8 cellular contexts compared by ENCODE assay signal in the genomic region with DNA sequence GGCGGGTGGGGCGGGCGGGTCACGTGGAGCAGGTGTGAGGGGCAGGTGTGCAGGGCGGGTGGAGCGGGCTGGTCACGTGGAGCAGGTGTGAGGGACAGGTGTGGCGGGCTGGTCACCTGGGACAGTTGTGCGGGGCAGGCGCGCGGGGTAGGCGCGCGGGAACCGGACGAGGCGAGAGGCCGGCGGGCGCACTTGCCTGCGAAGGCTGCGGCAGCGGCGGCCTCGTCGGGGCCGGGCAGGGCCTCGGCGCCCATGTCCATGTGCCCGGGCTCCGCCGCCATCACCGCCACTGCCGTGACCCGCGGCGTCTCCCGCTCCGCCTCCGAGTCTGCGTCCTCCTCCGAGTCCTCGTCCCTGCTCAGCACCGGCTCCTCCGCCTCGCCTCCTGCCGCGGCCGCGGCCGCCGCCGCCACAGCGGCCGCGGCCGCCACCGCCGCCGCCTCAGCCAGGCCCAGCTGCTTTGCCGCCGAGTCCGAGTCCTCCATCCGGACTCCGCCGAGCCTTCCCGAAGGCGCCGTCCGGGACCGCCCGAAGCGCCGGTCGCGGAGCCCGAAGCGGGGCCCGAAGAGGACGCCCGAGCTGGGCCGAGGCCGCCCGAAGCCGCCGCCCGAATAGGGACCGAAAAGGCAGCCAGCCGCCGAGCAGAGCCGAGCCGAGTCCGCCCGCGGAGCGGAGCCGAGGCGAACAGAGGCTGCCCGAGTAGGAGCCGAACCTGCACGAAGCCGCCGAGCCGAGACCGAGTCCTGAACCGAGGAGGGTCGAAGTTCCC. TPM values are rescaled to one million over a fixed set of nuclear protein-coding genes. Genes with fewer than 3 reads are reported as not detected.
DNase-seq lines count a peak whose midpoint lies in the region; ATAC-seq, FAIRE-seq and TF ChIP-seq lines count a peak whose summit lies in the region.

A gene with protein sequence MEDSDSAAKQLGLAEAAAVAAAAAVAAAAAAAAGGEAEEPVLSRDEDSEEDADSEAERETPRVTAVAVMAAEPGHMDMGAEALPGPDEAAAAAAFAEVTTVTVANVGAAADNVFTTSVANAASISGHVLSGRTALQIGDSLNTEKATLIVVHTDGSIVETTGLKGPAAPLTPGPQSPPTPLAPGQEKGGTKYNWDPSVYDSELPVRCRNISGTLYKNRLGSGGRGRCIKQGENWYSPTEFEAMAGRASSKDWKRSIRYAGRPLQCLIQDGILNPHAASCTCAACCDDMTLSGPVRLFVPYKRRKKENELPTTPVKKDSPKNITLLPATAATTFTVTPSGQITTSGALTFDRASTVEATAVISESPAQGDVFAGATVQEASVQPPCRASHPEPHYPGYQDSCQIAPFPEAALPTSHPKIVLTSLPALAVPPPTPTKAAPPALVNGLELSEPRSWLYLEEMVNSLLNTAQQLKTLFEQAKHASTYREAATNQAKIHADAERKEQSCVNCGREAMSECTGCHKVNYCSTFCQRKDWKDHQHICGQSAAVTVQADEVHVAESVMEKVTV (minus strand): TSS at position 660 of the 769 bp plus-strand sequence. CDS start 175 bp downstream, at position 485.

- H3K27ac ChIP-seq in HepG2 (ENCODE audit: extremely low read length, insufficient read depth, low read length), result peak within 1 kb of the TSS; percentile 99

- H3K36me3 ChIP-seq in HepG2 (replicated peaks in 1 of 2; ENCODE audit: control insufficient read depth in 1 of 2, insufficient read depth in 2 of 2, low read length in 2 of 2), result peaks cover 8 to 14% of the 10 kb centered on the region in 2 experiments; a peak in 4 of 5 replicates

- no peaks in the 10 kb centered on the region; a peak in 1 of 5 replicates for H3K27me3 ChIP-seq in HepG2 (ENCODE audit: control insufficient read depth in 1 of 2, insufficient read depth in 2 of 2, low read length in 2 of 2)

- H3K9me3 ChIP-seq in HepG2 (ENCODE audit: low read length), result no peaks in the 10 kb centered on the region

- TF ChIP-seq EP300 in HepG2 (IDR thresholded peaks at IDR 0.05; ENCODE audit: low read depth in 2 of 2, low read length in 2 of 2) (no peak), HepG2 (CRISPR knock-in tag; IDR thresholded peaks at IDR 0.05; ENCODE audit: borderline replicate concordance) (no peak)

- peak within 1 kb of the TSS; percentile 86 to 87 (median 87) for H3K4me3 ChIP-seq in HepG2 (replicated peaks in 1 of 3; ENCODE audit: insufficient read depth in 1 of 3, low read depth in 2 of 3, low read length in 3 of 3)

- TF ChIP-seq CTCF in HepG2 (CRISPR knock-in tag; IDR thresholded peaks at IDR 0.05), result no peak

- H3K9ac ChIP-seq in HepG2 (ENCODE audit: insufficient read depth, low read depth, low read length), result peak within 1 kb of the TSS; percentile 99

- peak; percentile 90 to 99 (median 96) for DNase-seq in C1 segment of cervical spinal cord (lab: John Stamatoyannopoulos, UW)
- DNase-seq in NCI-H748 (lab: John Stamatoyannopoulos, UW; ENCODE audit: unreplicated experiment), result peak; percentile 97
- peak; percentile 98 to 99 for DNase-seq in activated CD4-positive, alpha-beta T cell treated with anti-CD3 and anti-CD28 coated beads, Interleukin-2, amount 50 U/mL, for 24 hours (ENCODE audit: low read depth in 1 of 2, low spot score in 1 of 2)
- DNase-seq in dermis microvascular lymphatic vessel endothelial cell (ENCODE audit: low read depth in 2 of 2), result peak; percentile 94 to 97
- DNase-seq in HepG2 (ENCODE audit: low spot score), result peak; percentile 90
- DNase-seq in stimulated activated CD4-positive, alpha-beta T cell treated with anti-CD3 and anti-CD28 coated beads, Interleukin-4, amount 100 ng/mL, for 1 hour, result peak; percentile 99

- ATAC-seq in GM19372 (IDR thresholded peaks at IDR 0.05; ENCODE audit: low read depth, unreplicated experiment) (peak; percentile 67), HG03521 (IDR thresholded peaks at IDR 0.05; ENCODE audit: unreplicated experiment) (peak; percentile 76), HepG2 (peak; percentile 87)

- WGBS in HepG2 (ENCODE audit: low lambda C conversion rate), result 19% methylated on average over 8 of the region's 108 CpGs

- peak within 1 kb of the TSS; percentile 64 for H3K4me2 ChIP-seq in HepG2 (ENCODE audit: low read depth, low read length)

- intact Hi-C loops in HepG2 (cut with micrococcal nuclease; ENCODE audit: unreplicated experiment), result no loop called here

- peak; percentile 96 for FAIRE-seq in HepG2 (lab: Jason Lieb, UNC)

- CTCF ChIA-PET in HepG2 (lab: Yijun Ruan, JAX; ENCODE audit: low intra/inter-chr PET ratio, low total read pairs), result interaction anchor here (1.6 to 4.8 kb wide), 3 partner anchors 18 to 33 kb away, joined by 4 to 20 read pairs (median 13); no protein-coding TSS in a partner anchor

- no TSS peak for BruUV-seq in HepG2 (replicated peaks; lab: Mats Ljungman, UMichigan)

- TF ChIP-seq RAD21 in HepG2 (CRISPR knock-in tag; IDR thresholded peaks at IDR 0.05), result peak; percentile 57

- peaks cover 48% of the 10 kb centered on the region for H3K79me2 ChIP-seq in HepG2 (ENCODE audit: insufficient read depth, low read length)

- H2AFZ ChIP-seq in HepG2 (ENCODE audit: low read length), result peak within 1 kb of the TSS; percentile 38

- no peaks in the 10 kb centered on the region; the same call in 1 of the 2 replicates for H4K20me1 ChIP-seq in HepG2 (ENCODE audit: insufficient read depth, low read length)

- no peak for TF ChIP-seq POLR2A in HepG2 (IDR thresholded peaks at IDR 0.05; ENCODE audit: insufficient read depth in 1 of 2, low read depth in 2 of 2, low read length in 2 of 2)

- in situ Hi-C loops in HepG2 (cut with HindIII; ENCODE audit: extremely low pct_ligation_motif_present, low pct_unique_long_range_greater_than_20kb), result no loop called here

- POLR2A ChIA-PET in HepG2 (lab: Yijun Ruan, JAX), result interaction anchor here (1.0 to 6.1 kb wide), 11 partner anchors 12 to 135 kb away, joined by 3 to 191 read pairs (median 8); a partner anchor contains a TSS

- peaks cover 59% of the 10 kb centered on the region for H3K4me1 ChIP-seq in HepG2 (ENCODE audit: insufficient read depth, low read length)

TF ChIP-seq in HepG2, 621 proteins besides CTCF, POLR2A, EP300 and RAD21 (continues in another document):
- TF ChIP-seq PHF20 (CRISPR knock-in tag; IDR thresholded peaks at IDR 0.05) (0 out of 2 replicates have a peak, but pooled peaks have one; percentile 7), ZNF678 (CRISPR knock-in tag; IDR thresholded peaks at IDR 0.05) (0 out of 2 replicates have a peak, but pooled peaks have one; percentile 69), ZNF556 (CRISPR knock-in tag; IDR thresholded peaks at IDR 0.05; ENCODE audit: borderline replicate concordance) (0 out of 2 replicates have a peak, but pooled peaks have one; percentile 22), ELF3 (CRISPR knock-in tag; IDR thresholded peaks at IDR 0.05) (no peak), ZNF274 (CRISPR knock-in tag; IDR thresholded peaks at IDR 0.05) (peak; percentile 67; the same call in 1 of the 2 replicates), ZNF746 (CRISPR knock-in tag; IDR thresholded peaks at IDR 0.05) (no peak), MEIS2 (CRISPR knock-in tag; IDR thresholded peaks at IDR 0.05) (peak; percentile 35; the same call in 1 of the 2 replicates), POLR2AphosphoS2 (IDR thresholded peaks at IDR 0.05; ENCODE audit: low read depth, low read length) (no peak), THYN1 (CRISPR knock-in tag; IDR thresholded peaks at IDR 0.05; ENCODE audit: borderline replicate concordance, low read depth) (no peak), ZBTB21 (CRISPR knock-in tag; IDR thresholded peaks at IDR 0.05) (no peak), ZNF501 (CRISPR knock-in tag; IDR thresholded peaks at IDR 0.05) (no peak), ZNF235 (CRISPR knock-in tag; IDR thresholded peaks at IDR 0.05; ENCODE audit: borderline replicate concordance) (no peak), ZNF564 (CRISPR knock-in tag; IDR thresholded peaks at IDR 0.05) (no peak), ZNF251 (CRISPR knock-in tag; IDR thresholded peaks at IDR 0.05) (no peak), PHB2 (IDR thresholded peaks at IDR 0.05; ENCODE audit: partially characterized antibody) (no peak), AHR (CRISPR knock-in tag; IDR thresholded peaks at IDR 0.05) (no peak)

RNA-seq across cellular contexts. Expression of the gene that starts here (rescaled TPM):
- 30.9 and 37.6 TPM in 2 replicates for total RNA-seq in dermis microvascular lymphatic vessel endothelial cell
- total RNA-seq in HepG2 (2016; rRNA removed; fragmentation: Illumina TruSeq; extraction: Trizol), result 18.2 and 29.6 TPM in 2 replicates
- 52.0 and 58.7 TPM in 2 replicates for total RNA-seq in HepG2 (2016; cell fraction: cytosol; rRNA removed; fragmentation: Illumina TruSeq; extraction: Trizol; ENCODE audit: low read depth)
- 20.8 and 32.8 TPM in 2 replicates for total RNA-seq in HepG2 (2016; cell fraction: insoluble cytoplasmic fraction; rRNA removed; fragmentation: Illumina TruSeq; extraction: Trizol)
- 63.0 and 70.8 TPM in 2 replicates for total RNA-seq in HepG2 (2016; cell fraction: membrane; rRNA removed; fragmentation: Illumina TruSeq; extraction: Trizol)
- 23.5 and 24.2 TPM in 2 replicates for total RNA-seq in HepG2 (2016; cell fraction: nucleus; rRNA removed; fragmentation: Illumina TruSeq; extraction: Trizol)
- 22.3 and 31.6 TPM in 2 replicates for polyA plus RNA-seq in HepG2 (2011; rRNA removed)
- polyA plus RNA-seq in HepG2 (2011; cell fraction: cytosol; rRNA removed), result 18.7 and 21.9 TPM in 2 replicates
- 48.8 and 50.2 TPM in 2 replicates for polyA plus RNA-seq in HepG2 (2011; cell fraction: nucleus; rRNA removed)
- 24.8 and 28.9 TPM in 2 replicates for polyA plus RNA-seq in HepG2 (2012)
- polyA plus RNA-seq in HepG2 (2016; cell fraction: cytosol; fragmentation: Illumina TruSeq; extraction: Trizol; ENCODE audit: low read depth), result 54.2 and 64.1 TPM in 2 replicates
- 20.0 and 24.6 TPM in 2 replicates for polyA plus RNA-seq in HepG2 (2016; cell fraction: insoluble cytoplasmic fraction; fragmentation: Illumina TruSeq; extraction: Trizol; ENCODE audit: low read depth)
- 53.8 and 73.1 TPM in 2 replicates for polyA plus RNA-seq in HepG2 (2016; cell fraction: membrane; fragmentation: Illumina TruSeq; extraction: Trizol; ENCODE audit: low read depth)
- 41.0 and 44.0 TPM in 2 replicates for polyA plus RNA-seq in HepG2 (2016; cell fraction: nucleus; fragmentation: Illumina TruSeq; extraction: Trizol; ENCODE audit: insufficient read depth, low read depth)
- polyA minus RNA-seq in HepG2 (2011; rRNA and poly(A)+ RNA removed; ENCODE audit: low replicate concordance), result 25.5 and 31.1 TPM in 2 replicates
- 12.7 and 21.4 TPM in 2 replicates for polyA minus RNA-seq in HepG2 (2011; cell fraction: cytosol; rRNA and poly(A)+ RNA removed)
- polyA minus RNA-seq in HepG2 (2011; cell fraction: nucleus; rRNA and poly(A)+ RNA removed), result 27.7 and 32.9 TPM in 2 replicates

Comparison
In these comparisons a context has a peak if more than half of its experiments do, and no peak if none do; other contexts are left out.
1. Peak in every context shown above with its lines: DNase-seq, ATAC-seq, H3K4me3 ChIP-seq and H3K27ac ChIP-seq.